ENCODE assay signal across 21 cellular contexts in the genomic region with DNA sequence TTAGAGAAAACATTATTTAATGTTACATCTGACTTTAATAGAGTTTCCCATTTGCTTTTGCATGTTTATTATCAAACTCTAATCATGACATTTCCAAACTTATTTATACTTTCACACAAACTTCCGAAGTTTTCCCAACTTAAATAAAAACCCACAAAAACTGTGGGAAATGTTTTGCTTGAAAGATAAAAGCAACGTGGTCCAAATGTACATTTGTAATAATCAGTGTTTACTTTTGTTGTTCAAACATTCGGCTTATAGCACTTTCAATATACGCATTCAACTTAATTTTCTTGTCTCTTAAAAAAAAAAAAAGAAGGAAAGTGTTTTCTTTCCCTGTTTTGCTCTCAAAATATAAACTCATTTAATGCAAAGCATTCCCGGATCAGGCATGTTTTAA. TPM values are rescaled to one million over a fixed set of nuclear protein-coding genes. Genes with fewer than 3 reads are reported as not detected.
DNase-seq lines count a peak whose midpoint lies in the region; ATAC-seq, FAIRE-seq and TF ChIP-seq lines count a peak whose summit lies in the region.
"Had no signal": no experiment of that assay in that cellular context is flagged by ENCODE, and none has a peak within 500 bp of the region (broad histone marks: within the 10 kb centered on the region; RNA-seq: fewer than 3 reads in every experiment).

No MANE protein-coding gene starts in this region.

- H2BK12ac ChIP-seq in mesenchymal stem cell (ENCODE audit: low read length in 2 of 2): no peak overlapping the region

- DNase-seq in A549 (ENCODE audit: low read depth in 1 of 2, low spot score in 1 of 2): no peak
- DNase-seq in MG63: no peak
- DNase-seq in mesenchymal stem cell: no peak
- DNase-seq in T-helper 2 cell treated with Interferon-gamma antibody and Interleukin-4, amounts not matched to agents 5 μg/mL and 100 μg/mL, for 36 hours (ENCODE audit: low spot score): no peak
- DNase-seq in T-helper 17 cell: no peak
- DNase-seq in RPMI8226: no peak
- DNase-seq: 8988T, C1 segment of cervical spinal cord, DND-41, H9, NCI-H1417 treated with DMSO at 0.1 percent for 48 hours, NCI-H1930, NCI-H2171, NCI-H446, NCI-H69, Peyer's patch, Right ventricle myocardium superior, SK-N-SH had no signal

- 44% methylated on average over 5 of the region's 5 CpGs for WGBS in A549 (ENCODE audit: missing lambda C conversion rate)
- WGBS in mesenchymal stem cell: 62% methylated on average over 3 of the region's 5 CpGs

- TF ChIP-seq RAD21 in A549 (conservative IDR thresholded peaks at IDR 0.05 in 1 of 2, IDR thresholded peaks at IDR 0.05 in 1 of 2): no peak

- H3K4me2 ChIP-seq in A549 (peak overlapping the region; percentile 47; the same call in 2 of the 3 replicates), mesenchymal stem cell (ENCODE audit: low read length, poor library complexity, severe bottlenecking) (no peak overlapping the region)
- H3K4me2 ChIP-seq: SK-N-SH had no signal

- H3K9me3 Mint-ChIP-seq in T-helper 2 cell treated with Interferon-gamma antibody and Interleukin-4, amounts not matched to agents 5 μg/mL and 100 μg/mL, for 36 hours: no peaks in the 10 kb centered on the region
- H3K9me3 Mint-ChIP-seq: H9, IgD-negative memory B cell had no signal

- TF ChIP-seq EP300 in A549 (IDR thresholded peaks at IDR 0.05): no peak

- FAIRE-seq in A549 (lab: Jason Lieb, UNC) (no peak), TTC549 (lab: Jason Lieb, UNC) (peak; percentile 99)

- H4K91ac ChIP-seq in mesenchymal stem cell (ENCODE audit: low read length): no peak overlapping the region

- ATAC-seq in A549: no peak
- ATAC-seq in HG02981 (IDR thresholded peaks at IDR 0.05; ENCODE audit: unreplicated experiment): no peak
- no peak for ATAC-seq in T-helper 17 cell

- H3K4me1 ChIP-seq in A549: peaks cover 15% of the 10 kb centered on the region
- H3K4me1 ChIP-seq in mesenchymal stem cell (ENCODE audit: control insufficient read depth, insufficient read depth, low read depth, low read length): no peaks in the 10 kb centered on the region

- POLR2A ChIA-PET in A549 (lab: Yijun Ruan, JAX): no interaction called here

- no peak overlapping the region for H4K8ac ChIP-seq in mesenchymal stem cell (ENCODE audit: low read length)

- H3K27me3 Mint-ChIP-seq in T-helper 2 cell treated with Interferon-gamma antibody and Interleukin-4, amounts not matched to agents 5 μg/mL and 100 μg/mL, for 36 hours (ENCODE audit: low read depth): no peaks in the 10 kb centered on the region
- no peaks in the 10 kb centered on the region for H3K27me3 Mint-ChIP-seq in T-helper 17 cell
- H3K27me3 Mint-ChIP-seq: IgD-negative memory B cell had no signal

- H2BK15ac ChIP-seq in mesenchymal stem cell (ENCODE audit: low read depth, poor library complexity, severe bottlenecking): no peak overlapping the region

- H2AK5ac ChIP-seq in mesenchymal stem cell (ENCODE audit: low read length, severe bottlenecking): no peak overlapping the region

- peaks cover 6% of the 10 kb centered on the region for H3K4me1 Mint-ChIP-seq in T-helper 2 cell treated with Interferon-gamma antibody and Interleukin-4, amounts not matched to agents 5 μg/mL and 100 μg/mL, for 36 hours (ENCODE audit: low read depth)
- H3K4me1 Mint-ChIP-seq in T-helper 17 cell: peaks cover 12% of the 10 kb centered on the region
- H3K4me1 Mint-ChIP-seq: H9 had no signal

- peaks cover 16% of the 10 kb centered on the region for H3K79me1 ChIP-seq in mesenchymal stem cell (replicated peaks; ENCODE audit: low read length, poor library complexity, severe bottlenecking)

- no peak overlapping the region for H3K4me3 Mint-ChIP-seq in T-helper 2 cell treated with Interferon-gamma antibody and Interleukin-4, amounts not matched to agents 5 μg/mL and 100 μg/mL, for 36 hours
- no peak overlapping the region for H3K4me3 Mint-ChIP-seq in T-helper 17 cell
- H3K4me3 Mint-ChIP-seq: H9 had no signal

- no peaks in the 10 kb centered on the region for H3K36me3 ChIP-seq in MG63
- H3K36me3 ChIP-seq in mesenchymal stem cell (ENCODE audit: control insufficient read depth in 1 of 2, insufficient read depth in 2 of 2, low read depth in 1 of 2, low read length in 2 of 2): peaks cover 0 to 3% of the 10 kb centered on the region in 2 experiments
- H3K36me3 ChIP-seq: Peyer's patch had no signal

- CTCF ChIA-PET in A549 (lab: Yijun Ruan, JAX): interaction anchor here (1.5 to 3.6 kb wide), 2 partner anchors 11 to 389 kb away, joined by 3 to 19 read pairs; no protein-coding TSS in a partner anchor

- H3K9ac ChIP-seq in mesenchymal stem cell (ENCODE audit: low read length): peak overlapping the region; percentile 90
- H3K9ac ChIP-seq: SK-N-SH had no signal

- H3K18ac ChIP-seq in mesenchymal stem cell (ENCODE audit: low read depth in 1 of 2, low read length in 2 of 2): no peak overlapping the region

- H2BK120ac ChIP-seq in mesenchymal stem cell (ENCODE audit: low read depth, low read length): no peak overlapping the region

- H3K27ac Mint-ChIP-seq in T-helper 2 cell treated with Interferon-gamma antibody and Interleukin-4, amounts not matched to agents 5 μg/mL and 100 μg/mL, for 36 hours: no peak overlapping the region
- no peak overlapping the region for H3K27ac Mint-ChIP-seq in T-helper 17 cell
- H3K27ac Mint-ChIP-seq: H9 had no signal

- no peak for TF ChIP-seq POLR2A in A549 (IDR thresholded peaks at IDR 0.05; ENCODE audit: low read length)

- no peak overlapping the region for H2BK5ac ChIP-seq in mesenchymal stem cell (ENCODE audit: low read depth, low read length, poor library complexity, severe bottlenecking)

- no peak overlapping the region for H3K23ac ChIP-seq in mesenchymal stem cell (ENCODE audit: low read length in 2 of 2)

- H3K4me3 ChIP-seq in A549 (no peak overlapping the region), MG63 (peak overlapping the region; percentile 41), mesenchymal stem cell (ENCODE audit: insufficient read depth in 1 of 2, low read depth in 1 of 2, low read length in 2 of 2) (no peak overlapping the region)
- H3K4me3 ChIP-seq: Peyer's patch had no signal

- no peak for TF ChIP-seq CTCF in A549 (IDR thresholded peaks at IDR 0.05)

- no peaks in the 10 kb centered on the region for H3K27me3 ChIP-seq in MG63
- H3K27me3 ChIP-seq in mesenchymal stem cell (ENCODE audit: control insufficient read depth in 1 of 2, insufficient read depth in 1 of 2, low read length in 2 of 2): no peaks in the 10 kb centered on the region
- H3K27me3 ChIP-seq: Peyer's patch had no signal

- H3K36me3 Mint-ChIP-seq in T-helper 2 cell treated with Interferon-gamma antibody and Interleukin-4, amounts not matched to agents 5 μg/mL and 100 μg/mL, for 36 hours (ENCODE audit: low read depth): no peaks in the 10 kb centered on the region
- no peaks in the 10 kb centered on the region for H3K36me3 Mint-ChIP-seq in T-helper 17 cell (ENCODE audit: low read depth)

- H2AFZ ChIP-seq in mesenchymal stem cell (ENCODE audit: low read depth, low read length): no peak overlapping the region

- H3K27ac ChIP-seq in A549 (no peak overlapping the region; a peak in 1 of 6 replicates), mesenchymal stem cell (ENCODE audit: low read length, poor library complexity, severe bottlenecking) (no peak overlapping the region)

- no peak overlapping the region for H3K14ac ChIP-seq in mesenchymal stem cell (ENCODE audit: low read length in 2 of 2)

- H3K4ac ChIP-seq in mesenchymal stem cell (ENCODE audit: low read depth in 1 of 2, low read length in 2 of 2): no peak overlapping the region

- H3K9me3 ChIP-seq in A549 (no peaks in the 10 kb centered on the region), MG63 (no peaks in the 10 kb centered on the region), mesenchymal stem cell (ENCODE audit: control insufficient read depth, low read length) (no peaks in the 10 kb centered on the region), T-helper 17 cell (ENCODE audit: control insufficient read depth, low read length, poor library complexity, severe bottlenecking) (no peaks in the 10 kb centered on the region)
- H3K9me3 ChIP-seq: Peyer's patch, SK-N-SH had no signal

TF ChIP-seq in A549, 52 proteins besides CTCF, POLR2A, EP300 and RAD21:
- TF ChIP-seq JUN (IDR thresholded peaks at IDR 0.05) (no peak), FOSB (CRISPR knock-in tag; IDR thresholded peaks at IDR 0.05) (no peak), EHF (CRISPR knock-in tag; IDR thresholded peaks at IDR 0.05) (no peak), FOSL2 (IDR thresholded peaks at IDR 0.05) (no peak), FOSL2 (CRISPR knock-in tag; IDR thresholded peaks at IDR 0.05) (no peak), NR3C1 (IDR thresholded peaks at IDR 0.05) (no peak), EHMT2 (IDR thresholded peaks at IDR 0.05; ENCODE audit: low read depth) (no peak), PHF8 (IDR thresholded peaks at IDR 0.05; ENCODE audit: borderline replicate concordance, low read depth) (no peak)
- TF ChIP-seq, protein P1, sequence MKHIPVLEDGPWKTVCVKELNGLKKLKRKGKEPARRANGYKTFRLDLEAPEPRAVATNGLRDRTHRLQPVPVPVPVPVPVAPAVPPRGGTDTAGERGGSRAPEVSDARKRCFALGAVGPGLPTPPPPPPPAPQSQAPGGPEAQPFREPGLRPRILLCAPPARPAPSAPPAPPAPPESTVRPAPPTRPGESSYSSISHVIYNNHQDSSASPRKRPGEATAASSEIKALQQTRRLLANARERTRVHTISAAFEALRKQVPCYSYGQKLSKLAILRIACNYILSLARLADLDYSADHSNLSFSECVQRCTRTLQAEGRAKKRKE (CRISPR knock-in tag; IDR thresholded peaks at IDR 0.05; ENCODE audit: low read depth): no peak
- TF ChIP-seq, protein P2, sequence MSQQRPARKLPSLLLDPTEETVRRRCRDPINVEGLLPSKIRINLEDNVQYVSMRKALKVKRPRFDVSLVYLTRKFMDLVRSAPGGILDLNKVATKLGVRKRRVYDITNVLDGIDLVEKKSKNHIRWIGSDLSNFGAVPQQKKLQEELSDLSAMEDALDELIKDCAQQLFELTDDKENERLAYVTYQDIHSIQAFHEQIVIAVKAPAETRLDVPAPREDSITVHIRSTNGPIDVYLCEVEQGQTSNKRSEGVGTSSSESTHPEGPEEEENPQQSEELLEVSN (IDR thresholded peaks at IDR 0.05; ENCODE audit: borderline replicate concordance, low read depth): no peak

RNA-seq across cellular contexts. Expression of a gene that starts 51.0 kb away (rescaled TPM):
- polyA plus RNA-seq in A549 (2011; rRNA removed) (15.1 and 19.6 TPM in 2 replicates), A549 (2017; fragmentation: RNase III; extraction: RNeasy Plus Mini Kit Qiagen cat#74134 plus additional on column Dnase treatment) (13.4 to 15.5 TPM (median 14.8 TPM) in 3 replicates)
- 12.6 and 15.1 TPM in 2 replicates for polyA plus RNA-seq in A549 (2012; cell fraction: cytosol; rRNA removed)
- 15.1 and 28.4 TPM in 2 replicates for polyA plus RNA-seq in A549 (2012; cell fraction: nucleus; rRNA removed)
- 15.6 and 17.6 TPM in 2 replicates for polyA minus RNA-seq in A549 (2011; rRNA and poly(A)+ RNA removed)
- 20.2 and 38.3 TPM in 2 replicates for total RNA-seq in MG63 (2014; rRNA removed; shearing (Covaris generic); ENCODE audit: low replicate concordance)
- polyA plus RNA-seq in mesenchymal stem cell (2013, experiment 1 of 2): 28.2 TPM
- 27.9 TPM for polyA plus RNA-seq in mesenchymal stem cell (2013, experiment 2 of 2)
- total RNA-seq in T-helper 17 cell: 10 to 100 TPM; 21.7 to 27.8 TPM
